Comparison of ENCODE assay signal across 1 cellular context in genomic region chr7:43656997-43657396, GRCh38.
TF ChIP-seq lines count a peak whose summit lies in the region.

No MANE protein-coding gene starts in this region.

TF ChIP-seq in HepG2, 621 proteins besides CTCF, POLR2A, EP300 and RAD21 (continued from another document):
- TF ChIP-seq, protein P1, sequence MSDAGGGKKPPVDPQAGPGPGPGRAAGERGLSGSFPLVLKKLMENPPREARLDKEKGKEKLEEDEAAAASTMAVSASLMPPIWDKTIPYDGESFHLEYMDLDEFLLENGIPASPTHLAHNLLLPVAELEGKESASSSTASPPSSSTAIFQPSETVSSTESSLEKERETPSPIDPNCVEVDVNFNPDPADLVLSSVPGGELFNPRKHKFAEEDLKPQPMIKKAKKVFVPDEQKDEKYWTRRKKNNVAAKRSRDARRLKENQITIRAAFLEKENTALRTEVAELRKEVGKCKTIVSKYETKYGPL (CRISPR knock-in tag; IDR thresholded peaks at IDR 0.05), result no peak
- TF ChIP-seq KLF16 (CRISPR knock-in tag; IDR thresholded peaks at IDR 0.05) (no peak), BHLHE40 (IDR thresholded peaks at IDR 0.05; ENCODE audit: low read length) (no peak), ZNF598 (CRISPR knock-in tag; IDR thresholded peaks at IDR 0.05; ENCODE audit: borderline replicate concordance) (no peak), TBX2 (CRISPR knock-in tag; IDR thresholded peaks at IDR 0.05; ENCODE audit: borderline replicate concordance) (no peak), SOX5 (CRISPR knock-in tag; IDR thresholded peaks at IDR 0.05; ENCODE audit: borderline replicate concordance) (no peak), SOX6 (IDR thresholded peaks at IDR 0.05) (no peak), SOX6 (CRISPR knock-in tag; IDR thresholded peaks at IDR 0.05) (no peak), DRAP1 (CRISPR knock-in tag; IDR thresholded peaks at IDR 0.05) (no peak), NONO (IDR thresholded peaks at IDR 0.05) (no peak), NONO (CRISPR knock-in tag; conservative IDR thresholded peaks at IDR 0.05) (no peak), U2AF2 (IDR thresholded peaks at IDR 0.05; ENCODE audit: low read depth, low read length) (no peak), CENPT (CRISPR knock-in tag; IDR thresholded peaks at IDR 0.05; ENCODE audit: low read depth) (no peak)
